ENCODE assay signal across 1 cellular context in genomic region chr15:60982249-60982932, GRCh38.
TF ChIP-seq lines count a peak whose summit lies in the region.

No MANE protein-coding gene starts in this region.

TF ChIP-seq in H1, 55 proteins besides CTCF, POLR2A, EP300 and RAD21:
- TF ChIP-seq KDM5A (IDR thresholded peaks at IDR 0.05; ENCODE audit: low read length) (no peak), CHD2 (IDR thresholded peaks at IDR 0.05; ENCODE audit: low read length) (no peak), ATF3 (IDR thresholded peaks at IDR 0.05; ENCODE audit: insufficient read depth, low read depth, low read length) (no peak), POU5F1 (IDR thresholded peaks at IDR 0.05; ENCODE audit: low read depth, low read length) (no peak), E2F6 (IDR thresholded peaks at IDR 0.05) (no peak), NANOG (IDR thresholded peaks at IDR 0.05; ENCODE audit: insufficient read depth, low read depth, low read length, poor library complexity, severe bottlenecking) (no peak), BRCA1 (IDR thresholded peaks at IDR 0.05; ENCODE audit: low read depth, low read length) (no peak), JUN (IDR thresholded peaks at IDR 0.05; ENCODE audit: low read depth, low read length) (no peak), RFX5 (IDR thresholded peaks at IDR 0.05; ENCODE audit: borderline replicate concordance, low read depth, low read length) (no peak), EZH2 (IDR thresholded peaks at IDR 0.05; ENCODE audit: low read depth, low read length, severe bottlenecking) (no peak), TAF7 (optimal IDR thresholded peaks at IDR 0.05; ENCODE audit: borderline replicate concordance, low read depth, low read length) (no peak), SIN3A (conservative IDR thresholded peaks at IDR 0.05 in 1 of 2, IDR thresholded peaks at IDR 0.05 in 1 of 2; ENCODE audit: low read depth in 1 of 2, low read length in 2 of 2) (no peak)
